8 cellular contexts compared by ENCODE assay signal in the genomic region with DNA sequence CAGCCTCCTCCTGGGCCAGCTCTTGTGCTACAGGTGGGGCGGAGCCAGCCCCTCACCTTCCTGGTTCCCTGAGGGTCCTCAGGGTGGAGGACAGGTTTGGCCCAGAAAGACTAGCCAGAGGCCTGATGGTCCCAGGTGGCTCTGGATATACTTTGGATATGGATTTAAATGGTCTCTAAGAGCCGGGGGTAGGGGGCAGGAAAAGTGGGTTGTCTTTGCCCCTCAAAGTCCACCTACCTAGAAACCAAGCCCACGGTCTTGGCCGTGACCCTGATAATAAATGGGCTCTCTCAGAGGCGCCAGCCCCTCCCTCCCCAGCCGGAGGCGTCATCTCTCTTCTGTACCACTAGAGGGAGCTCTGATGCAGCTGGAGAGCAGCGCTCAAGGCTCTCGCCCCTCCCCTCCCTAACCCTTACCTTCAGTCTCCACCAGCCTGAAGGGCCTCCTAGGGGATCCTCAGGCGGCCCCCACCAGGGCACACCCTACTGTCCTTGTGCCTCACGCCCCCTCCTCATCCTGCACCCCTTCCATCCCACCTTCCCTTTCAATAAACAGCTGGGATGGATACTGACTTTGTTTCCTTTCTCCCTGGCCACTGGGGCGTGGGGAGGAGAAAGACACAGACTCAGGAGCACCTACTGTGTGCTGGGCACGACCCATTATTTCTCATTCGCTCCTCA. TPM values are rescaled to one million over a fixed set of nuclear protein-coding genes. Genes with fewer than 3 reads are reported as not detected.
DNase-seq lines count a peak whose midpoint lies in the region; ATAC-seq, FAIRE-seq and TF ChIP-seq lines count a peak whose summit lies in the region.

No MANE protein-coding gene starts in this region.

- DNase-seq in AG08395 (ENCODE audit: low spot score) (peak; percentile 87), NCI-H446 treated with DMSO at 0.1 percent for 48 hours (lab: John Stamatoyannopoulos, UW) (peak; percentile 26), cerebellum (ENCODE audit: low spot score) (peak; percentile 92), HepG2 (ENCODE audit: low spot score) (peak; percentile 87)
- peak; percentile 81 for DNase-seq in activated CD4-positive, CD25-positive, alpha-beta regulatory T cell treated with anti-CD3 and anti-CD28 coated beads, Interleukin-2, amount 50 U/mL, for 72 hours
- DNase-seq in stimulated activated CD4-positive, alpha-beta T cell treated with anti-CD3 and anti-CD28 coated beads, TNF-alpha, amount 100 ng/mL, for 4 hours (ENCODE audit: low read depth in 3 of 3), result peak; percentile 44 to 76 (median 63)

- H3K27ac ChIP-seq in HepG2 (ENCODE audit: extremely low read length, insufficient read depth, low read length), result no peak overlapping the region

- H3K4me1 ChIP-seq in HepG2 (ENCODE audit: insufficient read depth, low read length), result peaks cover 14% of the 10 kb centered on the region

- peak; percentile 77 for FAIRE-seq in HepG2 (lab: Jason Lieb, UNC)

- CTCF ChIA-PET in HepG2 (lab: Yijun Ruan, JAX; ENCODE audit: low intra/inter-chr PET ratio, low total read pairs), result interaction anchor here (0.6 to 3.9 kb wide), 6 partner anchors 8 to 192 kb away, joined by 3 to 106 read pairs (median 4); partner anchors contain the start of gene RBCK1

- TF ChIP-seq EP300 in HepG2 (IDR thresholded peaks at IDR 0.05; ENCODE audit: low read depth in 2 of 2, low read length in 2 of 2), result no peak
- no peak for TF ChIP-seq EP300 in HepG2 (CRISPR knock-in tag; IDR thresholded peaks at IDR 0.05; ENCODE audit: borderline replicate concordance)

- H3K27me3 ChIP-seq in HepG2 (ENCODE audit: control insufficient read depth in 1 of 2, insufficient read depth in 2 of 2, low read length in 2 of 2), result no peaks in the 10 kb centered on the region

- H3K9ac ChIP-seq in HepG2 (ENCODE audit: insufficient read depth, low read depth, low read length), result no peak overlapping the region

- H4K20me1 ChIP-seq in HepG2 (ENCODE audit: insufficient read depth, low read length), result no peaks in the 10 kb centered on the region

- ATAC-seq in GM18907 (IDR thresholded peaks at IDR 0.05; ENCODE audit: unreplicated experiment), result peak; percentile 81
- peak; percentile 89 for ATAC-seq in HG03159 (IDR thresholded peaks at IDR 0.05; ENCODE audit: unreplicated experiment)
- peak; percentile 92 for ATAC-seq in HepG2

- H2AFZ ChIP-seq in HepG2 (ENCODE audit: low read length), result no peak overlapping the region

- WGBS in HepG2 (ENCODE audit: low lambda C conversion rate), result 17% methylated on average over 14 of the region's 14 CpGs

- H3K36me3 ChIP-seq in HepG2 (replicated peaks in 1 of 2; ENCODE audit: control insufficient read depth in 1 of 2, insufficient read depth in 2 of 2, low read length in 2 of 2), result peaks cover 2 to 17% of the 10 kb centered on the region in 2 experiments; a peak in 4 of 5 replicates

- TF ChIP-seq CTCF in HepG2 (CRISPR knock-in tag; IDR thresholded peaks at IDR 0.05), result peak; percentile 99

- no peaks in the 10 kb centered on the region for H3K9me3 ChIP-seq in HepG2 (ENCODE audit: low read length)

- POLR2A ChIA-PET in HepG2 (lab: Yijun Ruan, JAX), result interaction anchor here (0.7 to 25.4 kb wide), 10 partner anchors 8 to 291 kb away, joined by 3 to 1587 read pairs (median 6); partner anchors contain the start of gene TRIB3

- BruUV-seq in HepG2 (replicated peaks; lab: Mats Ljungman, UMichigan), result no TSS peak

- peak overlapping the region; percentile 29; the same call in 1 of the 2 replicates for H3K4me2 ChIP-seq in HepG2 (ENCODE audit: low read depth, low read length)

- no peaks in the 10 kb centered on the region for H3K79me2 ChIP-seq in HepG2 (ENCODE audit: insufficient read depth, low read length)

- peak; percentile 100 for TF ChIP-seq RAD21 in HepG2 (CRISPR knock-in tag; IDR thresholded peaks at IDR 0.05)

- TF ChIP-seq POLR2A in HepG2 (IDR thresholded peaks at IDR 0.05; ENCODE audit: insufficient read depth in 1 of 2, low read depth in 2 of 2, low read length in 2 of 2), result peak in 1 of 2 experiments; percentile 27; a peak in 1 of 4 replicates

- in situ Hi-C loops in HepG2 (cut with HindIII; ENCODE audit: extremely low pct_ligation_motif_present, low pct_unique_long_range_greater_than_20kb), result loop anchor here (5.0 to 10.0 kb wide), 4 partner anchors 78 to 380 kb away; no protein-coding TSS in a partner anchor

- intact Hi-C loops in HepG2 (cut with micrococcal nuclease; ENCODE audit: unreplicated experiment), result loop anchor here (1.0 kb wide), 3 partner anchors 77 to 156 kb away; no protein-coding TSS in a partner anchor

- no peak overlapping the region for H3K4me3 ChIP-seq in HepG2 (replicated peaks in 1 of 3; ENCODE audit: insufficient read depth in 1 of 3, low read depth in 2 of 3, low read length in 3 of 3)

RNA-seq across cellular contexts. Expression of gene NRSN2, which starts 7.5 kb away (rescaled TPM):
- 21.0 TPM for total RNA-seq in cerebellum
- 28.4 and 32.3 TPM in 2 replicates for total RNA-seq in HepG2 (2016; rRNA removed; fragmentation: Illumina TruSeq; extraction: Trizol)
- total RNA-seq in HepG2 (2016; cell fraction: cytosol; rRNA removed; fragmentation: Illumina TruSeq; extraction: Trizol; ENCODE audit: low read depth), result 13.5 and 19.5 TPM in 2 replicates
- 26.0 and 33.1 TPM in 2 replicates for total RNA-seq in HepG2 (2016; cell fraction: insoluble cytoplasmic fraction; rRNA removed; fragmentation: Illumina TruSeq; extraction: Trizol)
- 30.9 and 37.0 TPM in 2 replicates for total RNA-seq in HepG2 (2016; cell fraction: membrane; rRNA removed; fragmentation: Illumina TruSeq; extraction: Trizol)
- 18.0 and 19.9 TPM in 2 replicates for total RNA-seq in HepG2 (2016; cell fraction: nucleus; rRNA removed; fragmentation: Illumina TruSeq; extraction: Trizol)
- polyA plus RNA-seq in HepG2 (2011; rRNA removed), result 49.4 and 63.3 TPM in 2 replicates
- polyA plus RNA-seq in HepG2 (2011; cell fraction: cytosol; rRNA removed), result 69.4 and 90.4 TPM in 2 replicates
- polyA plus RNA-seq in HepG2 (2011; cell fraction: nucleus; rRNA removed), result 68.6 and 73.2 TPM in 2 replicates
- polyA plus RNA-seq in HepG2 (2012), result 32.8 and 45.8 TPM in 2 replicates
- 30.7 and 34.2 TPM in 2 replicates for polyA plus RNA-seq in HepG2 (2016; cell fraction: cytosol; fragmentation: Illumina TruSeq; extraction: Trizol; ENCODE audit: low read depth)
- 54.0 and 55.2 TPM in 2 replicates for polyA plus RNA-seq in HepG2 (2016; cell fraction: insoluble cytoplasmic fraction; fragmentation: Illumina TruSeq; extraction: Trizol; ENCODE audit: low read depth)
- polyA plus RNA-seq in HepG2 (2016; cell fraction: membrane; fragmentation: Illumina TruSeq; extraction: Trizol; ENCODE audit: low read depth), result 61.7 and 66.8 TPM in 2 replicates
- polyA plus RNA-seq in HepG2 (2016; cell fraction: nucleus; fragmentation: Illumina TruSeq; extraction: Trizol; ENCODE audit: insufficient read depth, low read depth), result 79.0 and 79.1 TPM in 2 replicates
- 1.6 and 52.5 TPM in 2 replicates for polyA minus RNA-seq in HepG2 (2011; rRNA and poly(A)+ RNA removed; ENCODE audit: low replicate concordance)
- polyA minus RNA-seq in HepG2 (2011; cell fraction: cytosol; rRNA and poly(A)+ RNA removed), result 32.5 and 33.1 TPM in 2 replicates
- polyA minus RNA-seq in HepG2 (2011; cell fraction: nucleus; rRNA and poly(A)+ RNA removed), result 10.7 and 15.0 TPM in 2 replicates

RNA-seq across cellular contexts. Expression of gene TRIB3, which starts 26.1 kb away (rescaled TPM):
- total RNA-seq in cerebellum (7.1 TPM), HepG2 (2016; rRNA removed; fragmentation: Illumina TruSeq; extraction: Trizol) (106 and 115 TPM in 2 replicates)
- 40.1 and 45.0 TPM in 2 replicates for total RNA-seq in HepG2 (2016; cell fraction: cytosol; rRNA removed; fragmentation: Illumina TruSeq; extraction: Trizol; ENCODE audit: low read depth)
- 106 and 115 TPM in 2 replicates for total RNA-seq in HepG2 (2016; cell fraction: insoluble cytoplasmic fraction; rRNA removed; fragmentation: Illumina TruSeq; extraction: Trizol)
- total RNA-seq in HepG2 (2016; cell fraction: membrane; rRNA removed; fragmentation: Illumina TruSeq; extraction: Trizol), result 107 and 130 TPM in 2 replicates
- 47.6 and 54.9 TPM in 2 replicates for total RNA-seq in HepG2 (2016; cell fraction: nucleus; rRNA removed; fragmentation: Illumina TruSeq; extraction: Trizol)
- polyA plus RNA-seq in HepG2 (2011; rRNA removed), result 150 and 241 TPM in 2 replicates
- 165 and 177 TPM in 2 replicates for polyA plus RNA-seq in HepG2 (2011; cell fraction: cytosol; rRNA removed)
- polyA plus RNA-seq in HepG2 (2011; cell fraction: nucleus; rRNA removed), result 122 and 148 TPM in 2 replicates
- polyA plus RNA-seq in HepG2 (2012), result 78.0 and 193 TPM in 2 replicates
- polyA plus RNA-seq in HepG2 (2016; cell fraction: cytosol; fragmentation: Illumina TruSeq; extraction: Trizol; ENCODE audit: low read depth), result 33.6 and 42.0 TPM in 2 replicates
- 99.1 and 105 TPM in 2 replicates for polyA plus RNA-seq in HepG2 (2016; cell fraction: insoluble cytoplasmic fraction; fragmentation: Illumina TruSeq; extraction: Trizol; ENCODE audit: low read depth)
- polyA plus RNA-seq in HepG2 (2016; cell fraction: membrane; fragmentation: Illumina TruSeq; extraction: Trizol; ENCODE audit: low read depth), result 76.6 and 88.5 TPM in 2 replicates
- polyA plus RNA-seq in HepG2 (2016; cell fraction: nucleus; fragmentation: Illumina TruSeq; extraction: Trizol; ENCODE audit: insufficient read depth, low read depth), result 77.9 and 79.0 TPM in 2 replicates
- polyA minus RNA-seq in HepG2 (2011; rRNA and poly(A)+ RNA removed; ENCODE audit: low replicate concordance), result 66.9 and 301 TPM in 2 replicates
- 115 and 151 TPM in 2 replicates for polyA minus RNA-seq in HepG2 (2011; cell fraction: cytosol; rRNA and poly(A)+ RNA removed)
- 35.9 and 65.3 TPM in 2 replicates for polyA minus RNA-seq in HepG2 (2011; cell fraction: nucleus; rRNA and poly(A)+ RNA removed)

RNA-seq across cellular contexts. Expression of gene SOX12, which starts 29.1 kb away (rescaled TPM):
- total RNA-seq in cerebellum, result 8.5 TPM
- total RNA-seq in HepG2 (2016; rRNA removed; fragmentation: Illumina TruSeq; extraction: Trizol), result 12.1 and 18.7 TPM in 2 replicates
- total RNA-seq in HepG2 (2016; cell fraction: cytosol; rRNA removed; fragmentation: Illumina TruSeq; extraction: Trizol; ENCODE audit: low read depth), result 5.2 and 6.4 TPM in 2 replicates
- 10.8 and 18.0 TPM in 2 replicates for total RNA-seq in HepG2 (2016; cell fraction: insoluble cytoplasmic fraction; rRNA removed; fragmentation: Illumina TruSeq; extraction: Trizol)
- total RNA-seq in HepG2 (2016; cell fraction: membrane; rRNA removed; fragmentation: Illumina TruSeq; extraction: Trizol), result 19.3 and 22.7 TPM in 2 replicates
- 14.7 and 17.3 TPM in 2 replicates for total RNA-seq in HepG2 (2016; cell fraction: nucleus; rRNA removed; fragmentation: Illumina TruSeq; extraction: Trizol)
- polyA plus RNA-seq in HepG2 (2011; rRNA removed), result 10.0 and 11.5 TPM in 2 replicates
- polyA plus RNA-seq in HepG2 (2011; cell fraction: cytosol; rRNA removed), result 5.9 and 7.7 TPM in 2 replicates
- polyA plus RNA-seq in HepG2 (2011; cell fraction: nucleus; rRNA removed), result 33.8 and 40.6 TPM in 2 replicates
- 33.1 and 35.1 TPM in 2 replicates for polyA plus RNA-seq in HepG2 (2012)
- 9.1 and 11.5 TPM in 2 replicates for polyA plus RNA-seq in HepG2 (2016; cell fraction: cytosol; fragmentation: Illumina TruSeq; extraction: Trizol; ENCODE audit: low read depth)
- 37.4 and 47.0 TPM in 2 replicates for polyA plus RNA-seq in HepG2 (2016; cell fraction: insoluble cytoplasmic fraction; fragmentation: Illumina TruSeq; extraction: Trizol; ENCODE audit: low read depth)
- polyA plus RNA-seq in HepG2 (2016; cell fraction: membrane; fragmentation: Illumina TruSeq; extraction: Trizol; ENCODE audit: low read depth), result 35.3 and 38.7 TPM in 2 replicates
- polyA plus RNA-seq in HepG2 (2016; cell fraction: nucleus; fragmentation: Illumina TruSeq; extraction: Trizol; ENCODE audit: insufficient read depth, low read depth), result 63.1 and 67.8 TPM in 2 replicates
- polyA minus RNA-seq in HepG2 (2011; rRNA and poly(A)+ RNA removed; ENCODE audit: low replicate concordance), result 2.4 and 12.0 TPM in 2 replicates
- 11.2 and 12.0 TPM in 2 replicates for polyA minus RNA-seq in HepG2 (2011; cell fraction: cytosol; rRNA and poly(A)+ RNA removed)
- polyA minus RNA-seq in HepG2 (2011; cell fraction: nucleus; rRNA and poly(A)+ RNA removed), result 9.6 and 12.7 TPM in 2 replicates

RNA-seq across cellular contexts. Expression of gene RBCK1, which starts 53.7 kb away (rescaled TPM):
- total RNA-seq in cerebellum (18.8 TPM), HepG2 (2016; rRNA removed; fragmentation: Illumina TruSeq; extraction: Trizol) (121 and 149 TPM in 2 replicates)
- 176 and 212 TPM in 2 replicates for total RNA-seq in HepG2 (2016; cell fraction: cytosol; rRNA removed; fragmentation: Illumina TruSeq; extraction: Trizol; ENCODE audit: low read depth)
- total RNA-seq in HepG2 (2016; cell fraction: insoluble cytoplasmic fraction; rRNA removed; fragmentation: Illumina TruSeq; extraction: Trizol), result 110 and 147 TPM in 2 replicates
- total RNA-seq in HepG2 (2016; cell fraction: membrane; rRNA removed; fragmentation: Illumina TruSeq; extraction: Trizol), result 217 and 241 TPM in 2 replicates
- 83.9 and 95.5 TPM in 2 replicates for total RNA-seq in HepG2 (2016; cell fraction: nucleus; rRNA removed; fragmentation: Illumina TruSeq; extraction: Trizol)
- 215 and 270 TPM in 2 replicates for polyA plus RNA-seq in HepG2 (2011; rRNA removed)
- 171 and 196 TPM in 2 replicates for polyA plus RNA-seq in HepG2 (2011; cell fraction: cytosol; rRNA removed)
- 558 and 618 TPM in 2 replicates for polyA plus RNA-seq in HepG2 (2011; cell fraction: nucleus; rRNA removed)
- 207 and 311 TPM in 2 replicates for polyA plus RNA-seq in HepG2 (2012)
- polyA plus RNA-seq in HepG2 (2016; cell fraction: cytosol; fragmentation: Illumina TruSeq; extraction: Trizol; ENCODE audit: low read depth), result 291 and 331 TPM in 2 replicates
- polyA plus RNA-seq in HepG2 (2016; cell fraction: insoluble cytoplasmic fraction; fragmentation: Illumina TruSeq; extraction: Trizol; ENCODE audit: low read depth), result 144 and 159 TPM in 2 replicates
- 277 and 299 TPM in 2 replicates for polyA plus RNA-seq in HepG2 (2016; cell fraction: membrane; fragmentation: Illumina TruSeq; extraction: Trizol; ENCODE audit: low read depth)
- 357 and 365 TPM in 2 replicates for polyA plus RNA-seq in HepG2 (2016; cell fraction: nucleus; fragmentation: Illumina TruSeq; extraction: Trizol; ENCODE audit: insufficient read depth, low read depth)
- 36.5 and 119 TPM in 2 replicates for polyA minus RNA-seq in HepG2 (2011; rRNA and poly(A)+ RNA removed; ENCODE audit: low replicate concordance)
- polyA minus RNA-seq in HepG2 (2011; cell fraction: cytosol; rRNA and poly(A)+ RNA removed), result 65.9 and 88.8 TPM in 2 replicates
- 102 and 144 TPM in 2 replicates for polyA minus RNA-seq in HepG2 (2011; cell fraction: nucleus; rRNA and poly(A)+ RNA removed)

RNA-seq across cellular contexts. Expression of gene ZCCHC3, which starts 57.1 kb away (rescaled TPM):
- total RNA-seq in cerebellum (13.5 TPM), HepG2 (2016; rRNA removed; fragmentation: Illumina TruSeq; extraction: Trizol) (56.2 and 63.0 TPM in 2 replicates)
- total RNA-seq in HepG2 (2016; cell fraction: cytosol; rRNA removed; fragmentation: Illumina TruSeq; extraction: Trizol; ENCODE audit: low read depth), result 12.1 and 12.3 TPM in 2 replicates
- total RNA-seq in HepG2 (2016; cell fraction: insoluble cytoplasmic fraction; rRNA removed; fragmentation: Illumina TruSeq; extraction: Trizol), result 49.2 and 64.0 TPM in 2 replicates
- 45.3 and 47.4 TPM in 2 replicates for total RNA-seq in HepG2 (2016; cell fraction: membrane; rRNA removed; fragmentation: Illumina TruSeq; extraction: Trizol)
- total RNA-seq in HepG2 (2016; cell fraction: nucleus; rRNA removed; fragmentation: Illumina TruSeq; extraction: Trizol), result 28.6 and 30.4 TPM in 2 replicates
- 43.8 and 46.6 TPM in 2 replicates for polyA plus RNA-seq in HepG2 (2011; rRNA removed)
- 44.4 and 45.0 TPM in 2 replicates for polyA plus RNA-seq in HepG2 (2011; cell fraction: cytosol; rRNA removed)
- polyA plus RNA-seq in HepG2 (2011; cell fraction: nucleus; rRNA removed), result 21.2 and 22.1 TPM in 2 replicates
- 37.3 and 43.5 TPM in 2 replicates for polyA plus RNA-seq in HepG2 (2012)
- polyA plus RNA-seq in HepG2 (2016; cell fraction: cytosol; fragmentation: Illumina TruSeq; extraction: Trizol; ENCODE audit: low read depth), result 8.1 and 9.0 TPM in 2 replicates
- 75.7 and 81.5 TPM in 2 replicates for polyA plus RNA-seq in HepG2 (2016; cell fraction: insoluble cytoplasmic fraction; fragmentation: Illumina TruSeq; extraction: Trizol; ENCODE audit: low read depth)
- 37.6 and 38.3 TPM in 2 replicates for polyA plus RNA-seq in HepG2 (2016; cell fraction: membrane; fragmentation: Illumina TruSeq; extraction: Trizol; ENCODE audit: low read depth)
- polyA plus RNA-seq in HepG2 (2016; cell fraction: nucleus; fragmentation: Illumina TruSeq; extraction: Trizol; ENCODE audit: insufficient read depth, low read depth), result 57.9 and 60.5 TPM in 2 replicates
- 9.3 and 53.1 TPM in 2 replicates for polyA minus RNA-seq in HepG2 (2011; rRNA and poly(A)+ RNA removed; ENCODE audit: low replicate concordance)
- 31.3 and 34.6 TPM in 2 replicates for polyA minus RNA-seq in HepG2 (2011; cell fraction: cytosol; rRNA and poly(A)+ RNA removed)
- 16.1 and 17.3 TPM in 2 replicates for polyA minus RNA-seq in HepG2 (2011; cell fraction: nucleus; rRNA and poly(A)+ RNA removed)

Comparison
In these comparisons a context has a peak if more than half of its experiments do, and no peak if none do; other contexts are left out.
1. DNase-seq: peak in every context shown above with its lines; median percentile 92 in cerebellum; 87 in AG08395; 87 in HepG2; 81 in activated CD4-positive, CD25-positive, alpha-beta regulatory T cell treated with anti-CD3 and anti-CD28 coated beads, Interleukin-2, amount 50 U/mL, for 72 hours; 63 in stimulated activated CD4-positive, alpha-beta T cell treated with anti-CD3 and anti-CD28 coated beads, TNF-alpha, amount 100 ng/mL, for 4 hours; 26 in NCI-H446 treated with DMSO at 0.1 percent for 48 hours.